Comparison of ENCODE assay signal across 11 cellular contexts in the genomic region with DNA sequence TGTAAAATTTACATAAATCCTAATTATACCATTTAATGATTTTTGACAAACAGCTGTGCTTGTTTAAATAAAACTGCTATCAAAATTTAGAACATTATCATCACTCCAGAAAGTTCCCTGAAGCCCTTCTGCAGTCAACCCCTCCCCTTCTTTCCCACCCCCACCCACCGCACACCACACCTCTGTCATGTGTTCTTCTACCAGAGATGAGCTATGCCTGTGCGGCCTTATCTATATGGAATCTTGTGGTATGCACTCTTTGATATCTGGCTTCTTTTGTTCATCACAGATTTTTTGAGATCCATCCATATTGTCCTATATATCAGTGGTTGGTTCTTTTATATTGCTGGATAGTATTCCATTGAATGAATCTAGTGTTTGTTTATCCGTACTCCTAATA. TPM values are rescaled to one million over a fixed set of nuclear protein-coding genes. Genes with fewer than 3 reads are reported as not detected.
DNase-seq lines count a peak whose midpoint lies in the region; ATAC-seq and TF ChIP-seq lines count a peak whose summit lies in the region.
"Had no signal": no experiment of that assay in that cellular context is flagged by ENCODE, and none has a peak within 500 bp of the region (broad histone marks: within the 10 kb centered on the region; RNA-seq: fewer than 3 reads in every experiment).

No MANE protein-coding gene starts in this region.

- peak in 7 of 10 experiments; percentile 14 to 58 (median 25) for DNase-seq in CD4-positive, alpha-beta T cell
- no peak for DNase-seq in PC-3
- DNase-seq in activated naive CD8-positive, alpha-beta T cell treated with anti-CD3 and anti-CD28 coated beads, Interleukin-2, amount 10 ng/mL, durations not matched to agents 7 days and 5 days = no peak
- no peak for DNase-seq in sigmoid colon
- no peak for DNase-seq in GM19240 (ENCODE audit: insufficient read length, low spot score)
- DNase-seq in Right ventricle myocardium superior = no peak
- no peak for DNase-seq in hypothalamus (lab: John Stamatoyannopoulos, UW)
- DNase-seq: Calu3, Kasumi-1, SJCRH30 had no signal

- peaks cover 89% of the 10 kb centered on the region for H3K36me3 Mint-ChIP-seq in CD4-positive, alpha-beta T cell (ENCODE audit: low read depth)
- H3K36me3 Mint-ChIP-seq in activated naive CD8-positive, alpha-beta T cell treated with anti-CD3 and anti-CD28 coated beads, Interleukin-2, amount 10 ng/mL, durations not matched to agents 7 days and 5 days = peaks cover 33% of the 10 kb centered on the region

- no peak for TF ChIP-seq POLR2A in sigmoid colon (IDR thresholded peaks at IDR 0.05)

- peaks cover 65% of the 10 kb centered on the region for H4K20me1 ChIP-seq in PC-3 (ENCODE audit: low read length)

- H3K27me3 Mint-ChIP-seq in CD4-positive, alpha-beta T cell = no peaks in the 10 kb centered on the region
- H3K27me3 Mint-ChIP-seq in activated naive CD8-positive, alpha-beta T cell treated with anti-CD3 and anti-CD28 coated beads, Interleukin-2, amount 10 ng/mL, durations not matched to agents 7 days and 5 days = no peaks in the 10 kb centered on the region

- peaks cover 93% of the 10 kb centered on the region for H3K79me2 ChIP-seq in PC-3 (ENCODE audit: low read length)

- peak overlapping the region; percentile 82 for H3K4me2 ChIP-seq in PC-3 (ENCODE audit: low read length)

- no peaks in the 10 kb centered on the region for H3K9me3 ChIP-seq in CD4-positive, alpha-beta T cell (ENCODE audit: control insufficient read depth, low read length)
- H3K9me3 ChIP-seq in PC-3 (ENCODE audit: low read length) = no peaks in the 10 kb centered on the region
- H3K9me3 ChIP-seq in sigmoid colon = no peaks in the 10 kb centered on the region
- H3K9me3 ChIP-seq: SJCRH30 had no signal

- peak overlapping the region; percentile 71 for H3K27ac Mint-ChIP-seq in CD4-positive, alpha-beta T cell
- peak overlapping the region; percentile 77 for H3K27ac Mint-ChIP-seq in activated naive CD8-positive, alpha-beta T cell treated with anti-CD3 and anti-CD28 coated beads, Interleukin-2, amount 10 ng/mL, durations not matched to agents 7 days and 5 days

- H3K27me3 ChIP-seq in CD4-positive, alpha-beta T cell (ENCODE audit: control insufficient read depth, insufficient read depth, low read length) = no peaks in the 10 kb centered on the region
- H3K27me3 ChIP-seq in PC-3 (ENCODE audit: low read length) = no peaks in the 10 kb centered on the region
- H3K27me3 ChIP-seq in sigmoid colon = no peaks in the 10 kb centered on the region
- H3K27me3 ChIP-seq: SJCRH30 had no signal

- 22 to 59% methylated on average over 3 of the region's 3 CpGs for WGBS in sigmoid colon, 2 donors

- peak overlapping the region; percentile 64 for H3K4me3 Mint-ChIP-seq in CD4-positive, alpha-beta T cell
- peak overlapping the region; percentile 69 for H3K4me3 Mint-ChIP-seq in activated naive CD8-positive, alpha-beta T cell treated with anti-CD3 and anti-CD28 coated beads, Interleukin-2, amount 10 ng/mL, durations not matched to agents 7 days and 5 days

- TF ChIP-seq EP300 in sigmoid colon (IDR thresholded peaks at IDR 0.05) = no peak

- peak; percentile 77 for ATAC-seq in CD4-positive, alpha-beta T cell (ENCODE audit: poor library complexity)
- ATAC-seq in PC-3 (no peak), Right ventricle myocardium superior (ENCODE audit: poor library complexity) (no peak), GM19351 (IDR thresholded peaks at IDR 0.05; ENCODE audit: unreplicated experiment) (no peak)
- ATAC-seq in activated naive CD8-positive, alpha-beta T cell treated with anti-CD3 and anti-CD28 coated beads, Interleukin-2, amount 10 ng/mL, durations not matched to agents 7 days and 5 days (ENCODE audit: low read depth) = peak; percentile 49

- no peak overlapping the region for H3K27ac ChIP-seq in CD4-positive, alpha-beta T cell (ENCODE audit: low read depth, low read length)
- H3K27ac ChIP-seq in PC-3 (ENCODE audit: low read length) = peak overlapping the region; percentile 68; the same call in 1 of the 2 replicates
- H3K27ac ChIP-seq in sigmoid colon = peak overlapping the region; percentile 20 to 100 (median 96)
- H3K27ac ChIP-seq: SJCRH30 had no signal

- no peak overlapping the region for H3K9ac ChIP-seq in PC-3 (ENCODE audit: low read length)

- CTCF ChIA-PET in CD4-positive, alpha-beta T cell (lab: Charles Lee) = interaction anchor here (1.0 to 3.4 kb wide), 3 partner anchors 7 to 626 kb away, joined by 3 to 30 read pairs (median 4); a partner anchor contains a TSS
- CTCF ChIA-PET in PC-3 (lab: Charles Lee) = interaction anchor here (0.9 kb wide), 1 partner anchor 445 kb away, joined by 4 read pairs; no protein-coding TSS in a partner anchor

- H3K4me1 Mint-ChIP-seq in CD4-positive, alpha-beta T cell (ENCODE audit: low read depth) = peaks cover 94% of the 10 kb centered on the region
- peaks cover 67% of the 10 kb centered on the region for H3K4me1 Mint-ChIP-seq in activated naive CD8-positive, alpha-beta T cell treated with anti-CD3 and anti-CD28 coated beads, Interleukin-2, amount 10 ng/mL, durations not matched to agents 7 days and 5 days

- no peaks in the 10 kb centered on the region for H3F3A ChIP-seq in PC-3 (ENCODE audit: low read length, unreplicated experiment)

- H3K4me3 ChIP-seq in PC-3 (ENCODE audit: low read length) = peak overlapping the region; percentile 48; the same call in 1 of the 2 replicates
- peak overlapping the region in 1 of 4 donors; percentile 9 for H3K4me3 ChIP-seq in sigmoid colon
- H3K4me3 ChIP-seq: SJCRH30 had no signal

- POLR2A ChIA-PET in CD4-positive, alpha-beta T cell (lab: Charles Lee) = interaction anchor here (1.2 to 2.2 kb wide), 2 partner anchors 9 to 44 kb away, joined by 3 to 20 read pairs; no protein-coding TSS in a partner anchor
- POLR2A ChIA-PET in PC-3 (lab: Charles Lee; ENCODE audit: unreplicated experiment) = interaction anchor here (0.6 kb wide), 1 partner anchor 1865 kb away, joined by 6 read pairs; no protein-coding TSS in a partner anchor
- POLR2A ChIA-PET in activated naive CD8-positive, alpha-beta T cell treated with anti-CD3 and anti-CD28 coated beads, Interleukin-2, amount 10 ng/mL, durations not matched to agents 7 days and 5 days (lab: Charles Lee) = interaction anchor here (0.7 to 1.5 kb wide), 2 partner anchors 44 to 103 kb away, joined by 4 to 5 read pairs; no protein-coding TSS in a partner anchor

- no TSS peak for BruUV-seq in PC-3 (replicated peaks; lab: Mats Ljungman, UMichigan)

- H3K4me1 ChIP-seq in PC-3 (ENCODE audit: insufficient read depth, low read length) (peaks cover 61% of the 10 kb centered on the region), sigmoid colon (peaks cover 0 to 95% (median 87%) of the 10 kb centered on the region in 4 donors)

- no peaks in the 10 kb centered on the region for H3K9me3 Mint-ChIP-seq in CD4-positive, alpha-beta T cell
- peaks cover 1% of the 10 kb centered on the region for H3K9me3 Mint-ChIP-seq in activated naive CD8-positive, alpha-beta T cell treated with anti-CD3 and anti-CD28 coated beads, Interleukin-2, amount 10 ng/mL, durations not matched to agents 7 days and 5 days

- H3K36me3 ChIP-seq in PC-3 (ENCODE audit: low read depth, low read length) = peaks cover 3% of the 10 kb centered on the region; the same call in 1 of the 2 replicates
- no peaks in the 10 kb centered on the region for H3K36me3 ChIP-seq in sigmoid colon

- no peak overlapping the region for H2AFZ ChIP-seq in PC-3 (ENCODE audit: low read length)

- intact Hi-C loops in CD4-positive, alpha-beta T cell (cut with DNase I, micrococcal nuclease) = loop anchor here (1.0 to 10.0 kb wide), 6 partner anchors 8 to 1459 kb away; a partner anchor contains a TSS
- intact Hi-C loops in PC-3 (cut with micrococcal nuclease) (loop anchor here (2.0 to 10.0 kb wide), 4 partner anchors 33 to 187 kb away; no protein-coding TSS in a partner anchor), sigmoid colon (cut with DNase I) (no loop called here), Right ventricle myocardium superior (cut with DNase I) (no loop called here)

- TF ChIP-seq CTCF in CD4-positive, alpha-beta T cell (IDR thresholded peaks at IDR 0.05) = no peak
- no peak for TF ChIP-seq CTCF in PC-3 (conservative IDR thresholded peaks at IDR 0.05; ENCODE audit: low read depth, low read length)
- no peak for TF ChIP-seq CTCF in sigmoid colon (IDR thresholded peaks at IDR 0.05)

- no peaks in the 10 kb centered on the region for H3K9me2 ChIP-seq in PC-3 (replicated peaks; ENCODE audit: low read length)

RNA-seq across cellular contexts. Expression of a gene that starts 7.2 kb away (rescaled TPM):
- 100 to 1,000 TPM; 324 TPM for total RNA-seq in CD4-positive, alpha-beta T cell
- total RNA-seq in PC-3 (2014; rRNA removed) (12.5 and 14.1 TPM in 2 replicates), sigmoid colon (10 to 100 TPM; 18.0 to 50.0 (median 41.3) TPM), Right ventricle myocardium superior (12.2 TPM)
- total RNA-seq in activated naive CD8-positive, alpha-beta T cell treated with anti-CD3 and anti-CD28 coated beads, Interleukin-2, amount 10 ng/mL, durations not matched to agents 7 days and 5 days = 10 to 100 TPM; 25.8 to 27.0 TPM
- 10 to 100 TPM; 13.4 to 21.6 (median 17.9) TPM for polyA plus RNA-seq in sigmoid colon

Comparison
In these comparisons a context has a peak if more than half of its experiments do, and no peak if none do; other contexts are left out.
1. ATAC-seq: peak in CD4-positive, alpha-beta T cell (single experiment) and activated naive CD8-positive, alpha-beta T cell treated with anti-CD3 and anti-CD28 coated beads, Interleukin-2, amount 10 ng/mL, durations not matched to agents 7 days and 5 days (single experiment); none in PC-3 (single experiment), Right ventricle myocardium superior (single experiment) and GM19351 (single experiment).
2. DNase-seq: peak in CD4-positive, alpha-beta T cell (7 of 10); none in PC-3 (single experiment), activated naive CD8-positive, alpha-beta T cell treated with anti-CD3 and anti-CD28 coated beads, Interleukin-2, amount 10 ng/mL, durations not matched to agents 7 days and 5 days (single experiment), sigmoid colon (single experiment), GM19240 (single experiment), Right ventricle myocardium superior (single experiment) and hypothalamus (0 of 51).
3. RNA of a gene that starts 7.2 kb away (total RNA-seq): 324 TPM in CD4-positive, alpha-beta T cell; 18.0 to 50.0 TPM in sigmoid colon, 25.8 to 27.0 TPM in activated naive CD8-positive, alpha-beta T cell treated with anti-CD3 and anti-CD28 coated beads, Interleukin-2, amount 10 ng/mL, durations not matched to agents 7 days and 5 days, 12.5 to 14.1 TPM in PC-3 and 12.2 TPM in Right ventricle myocardium superior (single experiment); every median in the first group is over 4 times any median in the second.
4. intact Hi-C loops: an anchor here in CD4-positive, alpha-beta T cell (1.0 to 10.0 kb wide) and PC-3 (2.0 to 10.0 kb wide); none called in sigmoid colon and Right ventricle myocardium superior.